Comparison of ENCODE assay signal across 8 cellular contexts in genomic region chr3:172750368-172751187, GRCh38. TPM values are rescaled to one million over a fixed set of nuclear protein-coding genes. Genes with fewer than 3 reads are reported as not detected.
DNase-seq lines count a peak whose midpoint lies in the region; ATAC-seq and TF ChIP-seq lines count a peak whose summit lies in the region.

TSS of gene ECT2 (plus strand) at chr3:172750726. CDS start at chr3:172754531, 3,805 bp downstream.

- DNase-seq in COLO829 (ENCODE audit: low spot score), result peak; percentile 99
- DNase-seq in GM20000 (ENCODE audit: low spot score), result peak; percentile 95
- DNase-seq in HT-29 (ENCODE audit: low spot score), result peak; percentile 100
- DNase-seq in NK-92 treated with Interleukin-12 subunit alpha and Interleukin-12 subunit beta, amount 100 ng/mL, for 24 hours (lab: John Stamatoyannopoulos, UW), result peak; percentile 99
- peak; percentile 96 for DNase-seq in activated CD8-positive, alpha-beta memory T cell treated with anti-CD3 and anti-CD28 coated beads for 24 hours
- DNase-seq in effector CD8-positive, alpha-beta T cell (lab: John Stamatoyannopoulos, UW), result peak; percentile 96
- DNase-seq in lung (ENCODE audit: low spot score), result peak; percentile 99
- peak; percentile 88 to 94 (median 94) for DNase-seq in stimulated activated CD4-positive, alpha-beta T cell treated with anti-CD3 and anti-CD28 coated beads, TNF-alpha, amount 100 ng/mL, for 4 hours (ENCODE audit: low read depth in 3 of 3)

- H3K4me1 ChIP-seq in lung (ENCODE audit: control insufficient read depth in 2 of 2, insufficient read depth in 2 of 2, low read length in 2 of 2), result no peaks in the 10 kb centered on the region

- H3K27me3 ChIP-seq in lung (ENCODE audit: control insufficient read depth, insufficient read depth), result no peaks in the 10 kb centered on the region

- TF ChIP-seq CTCF in GM20000 (IDR thresholded peaks at IDR 0.05; ENCODE audit: extremely low read depth, missing control alignments) (peak; percentile 68), lung (IDR thresholded peaks at IDR 0.05; ENCODE audit: control extremely low read depth, extremely low read depth) (peak; percentile 48)

- peak within 1 kb of the TSS; percentile 68 to 91 for H3K27ac ChIP-seq in lung (ENCODE audit: low read depth in 1 of 2, low read length in 1 of 2)

- ATAC-seq in lung (ENCODE audit: insufficient read depth, low FRiP score), result peak; percentile 98

- no peaks in the 10 kb centered on the region for H3K9me3 ChIP-seq in lung (ENCODE audit: control insufficient read depth in 2 of 2, insufficient read depth in 1 of 2, low read length in 1 of 2)

- H3K4me3 ChIP-seq in lung, result peak within 1 kb of the TSS; percentile 93

- 0 to 1% methylated on average over 50 of the region's 50 CpGs for WGBS in lung, 2 donors

- H3K36me3 ChIP-seq in lung (ENCODE audit: control insufficient read depth in 2 of 2, insufficient read depth in 2 of 2, low read length in 2 of 2), result no peaks in the 10 kb centered on the region

RNA-seq across cellular contexts. Expression of gene ECT2, which starts in this region (rescaled TPM):
- total RNA-seq in HT-29 (2014; rRNA removed; shearing (Covaris generic)), result 56.7 and 74.5 TPM in 2 replicates
- total RNA-seq in lung, result 10 to 100 TPM; 10.9 to 19.5 TPM
- 1 to 10 TPM; 4.2 to 6.0 TPM for polyA plus RNA-seq in lung

Comparison
In these comparisons a context has a peak if more than half of its experiments do, and no peak if none do; other contexts are left out.
1. Peak in every context shown above with its lines: DNase-seq, ATAC-seq, H3K4me3 ChIP-seq and H3K27ac ChIP-seq.